ENCODE assay signal across 11 cellular contexts in the genomic region with DNA sequence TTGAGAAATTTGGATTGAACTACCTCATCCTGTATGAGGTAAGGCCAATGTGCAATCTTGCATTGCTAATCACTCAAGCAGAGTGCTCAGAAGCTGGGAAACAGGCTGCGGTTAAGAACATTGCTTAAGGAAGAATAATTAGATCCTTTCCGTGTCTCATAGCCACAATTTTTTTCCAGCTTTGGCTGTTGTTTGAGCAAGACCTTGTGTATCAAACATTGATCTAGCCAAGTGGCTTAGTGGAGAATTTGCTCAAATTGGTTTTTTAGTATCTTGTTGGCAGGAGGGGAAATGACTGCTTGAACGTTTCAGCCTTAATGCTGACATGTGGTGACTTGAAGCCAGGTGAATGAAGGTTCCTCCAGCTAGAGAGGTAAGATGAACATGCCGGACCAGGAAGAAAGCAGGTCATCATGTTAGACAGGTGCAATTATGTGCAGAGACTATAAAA.
A peak's percentile ranks its signal among the peaks of the same experiment; 100 is the strongest.
DNase-seq lines count a peak whose midpoint lies in the region; ATAC-seq and TF ChIP-seq lines count a peak whose summit lies in the region.
"Had no signal": no experiment of that assay in that cellular context is flagged by ENCODE, and none has a peak within 500 bp of the region (broad histone marks: within the 10 kb centered on the region; RNA-seq: fewer than 3 reads in every experiment).

No MANE protein-coding gene starts in this region.

- ATAC-seq in GM19035 (IDR thresholded peaks at IDR 0.05; ENCODE audit: unreplicated experiment) (no peak), PC-3 (no peak)

- H3K36me3 ChIP-seq in kidney epithelial cell (ENCODE audit: control insufficient read depth, insufficient read depth, low read length): no peaks in the 10 kb centered on the region
- no peaks in the 10 kb centered on the region for H3K36me3 ChIP-seq in PC-3 (ENCODE audit: low read depth, low read length)

- POLR2A ChIA-PET in PC-3 (lab: Charles Lee; ENCODE audit: unreplicated experiment): no interaction called here

- TF ChIP-seq CTCF in astrocyte of the cerebellum (IDR thresholded peaks at IDR 0.05; ENCODE audit: low read depth, low read length, missing control alignments) (no peak), kidney epithelial cell (IDR thresholded peaks at IDR 0.05; ENCODE audit: insufficient read depth, low read length, poor library complexity, severe bottlenecking) (no peak), PC-3 (conservative IDR thresholded peaks at IDR 0.05; ENCODE audit: low read depth, low read length) (no peak)

- no peak overlapping the region for H3K9ac ChIP-seq in PC-3 (ENCODE audit: low read length)

- intact Hi-C loops in PC-3 (cut with micrococcal nuclease): no loop called here

- DNase-seq in NCI-H82 (lab: John Stamatoyannopoulos, UW) (peak; percentile 22), NCI-H82 treated with DMSO at 0.1 percent for 48 hours (lab: John Stamatoyannopoulos, UW; ENCODE audit: unreplicated experiment) (no peak), astrocyte of the cerebellum (ENCODE audit: low read depth) (peak; percentile 98), kidney epithelial cell (ENCODE audit: low read depth) (peak; percentile 99), ureter (ENCODE audit: low spot score) (peak; percentile 53), PC-3 (no peak)
- no peak for DNase-seq in central memory CD4-positive, alpha-beta T cell
- DNase-seq: MM.1S, T-helper 2 cell had no signal

- H3K79me2 ChIP-seq in PC-3 (ENCODE audit: low read length): no peaks in the 10 kb centered on the region

- H3K4me1 ChIP-seq in PC-3 (ENCODE audit: insufficient read depth, low read length): no peaks in the 10 kb centered on the region

- H3K27ac ChIP-seq in PC-3 (ENCODE audit: low read length): no peak overlapping the region
- H3K27ac ChIP-seq: 22Rv1 had no signal

- H3K9me3 ChIP-seq in PC-3 (ENCODE audit: low read length): no peaks in the 10 kb centered on the region

- in situ Hi-C loops in astrocyte of the cerebellum (cut with HindIII; ENCODE audit: low sequenced_read_pairs): no loop called here

- H3K27me3 ChIP-seq in kidney epithelial cell (ENCODE audit: control insufficient read depth, insufficient read depth, low read length) (no peaks in the 10 kb centered on the region), PC-3 (ENCODE audit: low read length) (no peaks in the 10 kb centered on the region)

- H3K9me2 ChIP-seq in PC-3 (replicated peaks; ENCODE audit: low read length): no peaks in the 10 kb centered on the region

- H3K4me3 ChIP-seq in astrocyte of the cerebellum (ENCODE audit: low read depth, low read length) (no peak overlapping the region), kidney epithelial cell (ENCODE audit: low read depth, low read length) (no peak overlapping the region), PC-3 (ENCODE audit: low read length) (no peak overlapping the region)

- CTCF ChIA-PET in PC-3 (lab: Charles Lee): no interaction called here

- H4K20me1 ChIP-seq in PC-3 (ENCODE audit: low read length): no peaks in the 10 kb centered on the region

- H3K4me2 ChIP-seq in PC-3 (ENCODE audit: low read length): no peak overlapping the region

- no TSS peak for BruUV-seq in PC-3 (replicated peaks; lab: Mats Ljungman, UMichigan)

- no peaks in the 10 kb centered on the region for H3F3A ChIP-seq in PC-3 (ENCODE audit: low read length, unreplicated experiment)

- no peak overlapping the region for H2AFZ ChIP-seq in PC-3 (ENCODE audit: low read length)

Comparison
In these comparisons a context has a peak if more than half of its experiments do, and no peak if none do; other contexts are left out.
1. DNase-seq: peak in NCI-H82 (single experiment), astrocyte of the cerebellum (single experiment), kidney epithelial cell (single experiment) and ureter (single experiment); none in NCI-H82 treated with DMSO at 0.1 percent for 48 hours (single experiment), central memory CD4-positive, alpha-beta T cell (single experiment) and PC-3 (single experiment).